25 cellular contexts compared by ENCODE assay signal in the genomic region with DNA sequence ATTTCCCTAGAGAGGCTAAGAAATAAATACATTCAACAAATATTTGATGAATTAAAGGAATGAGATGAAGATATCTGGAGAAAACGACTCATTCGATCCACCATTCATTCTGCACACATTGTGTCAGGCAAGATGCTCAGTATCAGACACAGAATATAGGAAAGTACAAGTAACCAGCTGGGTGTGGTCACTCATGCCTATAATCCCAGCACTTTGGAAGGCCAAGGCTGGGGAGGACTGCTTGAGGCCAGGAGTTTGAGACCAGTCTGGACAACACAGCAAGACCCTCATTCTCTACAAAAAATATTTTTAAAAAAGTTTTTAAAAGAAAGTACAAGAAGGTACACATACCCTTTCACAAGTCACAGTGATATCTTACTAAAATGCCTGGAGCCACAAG. TPM values are rescaled to one million over a fixed set of nuclear protein-coding genes. Genes with fewer than 3 reads are reported as not detected.
A peak's percentile ranks its signal among the peaks of the same experiment; 100 is the strongest.
DNase-seq lines count a peak whose midpoint lies in the region; ATAC-seq lines count a peak whose summit lies in the region.
"Had no signal": no experiment of that assay in that cellular context is flagged by ENCODE, and none has a peak within 500 bp of the region (broad histone marks: within the 10 kb centered on the region; RNA-seq: fewer than 3 reads in every experiment).

No MANE protein-coding gene starts in this region.

- H3K27me3 ChIP-seq in CD8-positive, alpha-beta memory T cell (ENCODE audit: insufficient read depth, low read length, poor library complexity, severe bottlenecking): no peaks in the 10 kb centered on the region
- no peaks in the 10 kb centered on the region for H3K27me3 ChIP-seq in naive thymus-derived CD4-positive, alpha-beta T cell (ENCODE audit: control insufficient read depth in 2 of 2, insufficient read depth in 2 of 2, low read length in 2 of 2)
- H3K27me3 ChIP-seq: adrenal gland, breast epithelium, MG63, uterus had no signal

- no peak for ATAC-seq in activated CD8-positive, alpha-beta memory T cell treated with anti-CD3 and anti-CD28 coated beads, Interleukin-2, amount 10 ng/mL, durations not matched to agents 7 days and 5 days
- no peak for ATAC-seq in activated CD8-positive, alpha-beta T cell treated with anti-CD3 and anti-CD28 coated beads, Interleukin-2, amount 10 ng/mL, durations not matched to agents 7 days and 5 days
- ATAC-seq in naive thymus-derived CD4-positive, alpha-beta T cell: no peak
- no peak for ATAC-seq in HG02798 (IDR thresholded peaks at IDR 0.05; ENCODE audit: poor library complexity, unreplicated experiment)
- ATAC-seq in left colon: no peak
- ATAC-seq: effector memory CD8-positive, alpha-beta T cell; esophagus mucosa; natural killer cell treated with Interleukin-12 subunit alpha and Interleukin-12 subunit beta and Interleukin-15 and Interleukin-18, amount 100 ng/mL, for 72 hours had no signal

- peaks cover 10% of the 10 kb centered on the region for H3K36me3 ChIP-seq in CD8-positive, alpha-beta memory T cell (ENCODE audit: insufficient read depth, low read length)
- H3K36me3 ChIP-seq in naive thymus-derived CD4-positive, alpha-beta T cell (ENCODE audit: control insufficient read depth in 2 of 3, insufficient read depth in 3 of 3, low read length in 3 of 3): peaks cover 8 to 55% (median 11%) of the 10 kb centered on the region in 3 experiments
- H3K36me3 ChIP-seq: breast epithelium, uterus had no signal

- intact Hi-C loops in naive thymus-derived CD4-positive, alpha-beta T cell (cut with micrococcal nuclease): no loop called here
- intact Hi-C loops in left colon (cut with DNase I, micrococcal nuclease): no loop called here

- no peaks in the 10 kb centered on the region for H3K4me1 ChIP-seq in CD8-positive, alpha-beta memory T cell (ENCODE audit: insufficient read depth, low read length)
- peaks cover 0 to 4% of the 10 kb centered on the region in 2 donors for H3K4me1 ChIP-seq in naive thymus-derived CD4-positive, alpha-beta T cell (ENCODE audit: control insufficient read depth in 2 of 2, insufficient read depth in 2 of 2, low read length in 2 of 2)
- H3K4me1 ChIP-seq: breast epithelium, left ventricle myocardium inferior, uterus had no signal

- H3K36me3 Mint-ChIP-seq in activated CD8-positive, alpha-beta memory T cell treated with anti-CD3 and anti-CD28 coated beads, Interleukin-2, amount 10 ng/mL, durations not matched to agents 7 days and 5 days: peaks cover 40% of the 10 kb centered on the region
- peaks cover 4 to 57% (median 15%) of the 10 kb centered on the region in 3 donors for H3K36me3 Mint-ChIP-seq in CD8-positive, alpha-beta memory T cell
- H3K36me3 Mint-ChIP-seq in activated CD8-positive, alpha-beta T cell treated with anti-CD3 and anti-CD28 coated beads, Interleukin-2, amount 10 ng/mL, durations not matched to agents 7 days and 5 days (ENCODE audit: low read depth): peaks cover 57% of the 10 kb centered on the region
- H3K36me3 Mint-ChIP-seq in naive thymus-derived CD4-positive, alpha-beta T cell: peaks cover 0 to 26% (median 17%) of the 10 kb centered on the region in 5 donors

- H3K4me3 Mint-ChIP-seq in activated CD8-positive, alpha-beta memory T cell treated with anti-CD3 and anti-CD28 coated beads, Interleukin-2, amount 10 ng/mL, durations not matched to agents 7 days and 5 days: no peak overlapping the region
- no peak overlapping the region for H3K4me3 Mint-ChIP-seq in CD8-positive, alpha-beta memory T cell
- H3K4me3 Mint-ChIP-seq in activated CD8-positive, alpha-beta T cell treated with anti-CD3 and anti-CD28 coated beads, Interleukin-2, amount 10 ng/mL, durations not matched to agents 7 days and 5 days: no peak overlapping the region
- H3K4me3 Mint-ChIP-seq in naive thymus-derived CD4-positive, alpha-beta T cell: no peak overlapping the region
- H3K4me3 Mint-ChIP-seq: CD14-positive monocyte; effector memory CD8-positive, alpha-beta T cell; H9; mesothelial cell of epicardium; natural killer cell treated with Interleukin-12 subunit alpha and Interleukin-12 subunit beta and Interleukin-15 and Interleukin-18, amount 100 ng/mL, for 72 hours had no signal

- POLR2A ChIA-PET in CD8-positive, alpha-beta memory T cell (lab: Charles Lee): no interaction called here
- POLR2A ChIA-PET in activated CD8-positive, alpha-beta T cell treated with anti-CD3 and anti-CD28 coated beads, Interleukin-2, amount 10 ng/mL, durations not matched to agents 7 days and 5 days (lab: Charles Lee): no interaction called here
- POLR2A ChIA-PET in naive thymus-derived CD4-positive, alpha-beta T cell (lab: Charles Lee): no interaction called here

- H3K9me3 Mint-ChIP-seq in activated CD8-positive, alpha-beta memory T cell treated with anti-CD3 and anti-CD28 coated beads, Interleukin-2, amount 10 ng/mL, durations not matched to agents 7 days and 5 days (ENCODE audit: low read depth): no peaks in the 10 kb centered on the region
- no peaks in the 10 kb centered on the region for H3K9me3 Mint-ChIP-seq in CD8-positive, alpha-beta memory T cell
- H3K9me3 Mint-ChIP-seq in activated CD8-positive, alpha-beta T cell treated with anti-CD3 and anti-CD28 coated beads, Interleukin-2, amount 10 ng/mL, durations not matched to agents 7 days and 5 days (ENCODE audit: insufficient read depth): no peaks in the 10 kb centered on the region
- no peaks in the 10 kb centered on the region for H3K9me3 Mint-ChIP-seq in naive thymus-derived CD4-positive, alpha-beta T cell
- H3K9me3 Mint-ChIP-seq: CD14-positive monocyte; effector memory CD8-positive, alpha-beta T cell; H9; mesothelial cell of epicardium; natural killer cell treated with Interleukin-12 subunit alpha and Interleukin-12 subunit beta and Interleukin-15 and Interleukin-18, amount 100 ng/mL, for 72 hours had no signal

- peak overlapping the region; percentile 3 for H3K27ac Mint-ChIP-seq in activated CD8-positive, alpha-beta memory T cell treated with anti-CD3 and anti-CD28 coated beads, Interleukin-2, amount 10 ng/mL, durations not matched to agents 7 days and 5 days
- H3K27ac Mint-ChIP-seq in CD8-positive, alpha-beta memory T cell: peak overlapping the region in 5 of 8 donors; percentile 37 to 64 (median 54)
- H3K27ac Mint-ChIP-seq in activated CD8-positive, alpha-beta T cell treated with anti-CD3 and anti-CD28 coated beads, Interleukin-2, amount 10 ng/mL, durations not matched to agents 7 days and 5 days: peak overlapping the region; percentile 30
- peak overlapping the region in 8 of 9 donors; percentile 2 to 75 (median 36) for H3K27ac Mint-ChIP-seq in naive thymus-derived CD4-positive, alpha-beta T cell
- H3K27ac Mint-ChIP-seq: mesothelial cell of epicardium had no signal

- H3K4me1 Mint-ChIP-seq in activated CD8-positive, alpha-beta memory T cell treated with anti-CD3 and anti-CD28 coated beads, Interleukin-2, amount 10 ng/mL, durations not matched to agents 7 days and 5 days: peaks cover 23% of the 10 kb centered on the region
- H3K4me1 Mint-ChIP-seq in CD8-positive, alpha-beta memory T cell: peaks cover 8 to 23% (median 20%) of the 10 kb centered on the region in 3 donors
- H3K4me1 Mint-ChIP-seq in activated CD8-positive, alpha-beta T cell treated with anti-CD3 and anti-CD28 coated beads, Interleukin-2, amount 10 ng/mL, durations not matched to agents 7 days and 5 days (ENCODE audit: low read depth): peaks cover 17% of the 10 kb centered on the region
- H3K4me1 Mint-ChIP-seq in naive thymus-derived CD4-positive, alpha-beta T cell: peaks cover 0 to 14% (median 10%) of the 10 kb centered on the region in 7 donors
- H3K4me1 Mint-ChIP-seq: H9, mesothelial cell of epicardium had no signal

- DNase-seq in activated CD8-positive, alpha-beta memory T cell treated with anti-CD3 and anti-CD28 coated beads, Interleukin-2, amount 10 ng/mL, durations not matched to agents 7 days and 5 days: no peak
- DNase-seq in activated CD8-positive, alpha-beta memory T cell treated with anti-CD3 and anti-CD28 coated beads for 24 hours: no peak
- DNase-seq in CD8-positive, alpha-beta memory T cell: no peak
- DNase-seq in activated CD8-positive, alpha-beta T cell treated with anti-CD3 and anti-CD28 coated beads, Interleukin-2, amount 10 ng/mL, durations not matched to agents 7 days and 5 days: no peak
- no peak for DNase-seq in naive thymus-derived CD4-positive, alpha-beta T cell
- DNase-seq in HuH-7 (ENCODE audit: low spot score) (no peak), left colon (no peak)
- DNase-seq: activated CD4-positive, alpha-beta T cell treated with anti-CD3 and anti-CD28 coated beads for 48 hours; effector memory CD8-positive, alpha-beta T cell; foreskin melanocyte; GDM1; H9; left ventricle myocardium inferior; MG63; NCI-H1436 treated with DMSO at 0.1 percent for 48 hours; NCI-H2171; NCI-H526; uterus had no signal

- no peaks in the 10 kb centered on the region for H3K9me3 ChIP-seq in CD8-positive, alpha-beta memory T cell (ENCODE audit: low read length)
- no peaks in the 10 kb centered on the region for H3K9me3 ChIP-seq in naive thymus-derived CD4-positive, alpha-beta T cell (ENCODE audit: control insufficient read depth in 2 of 3, low read length in 3 of 3)
- H3K9me3 ChIP-seq: adrenal gland, breast epithelium, left ventricle myocardium inferior, MG63, uterus had no signal

- H3K27me3 Mint-ChIP-seq in activated CD8-positive, alpha-beta memory T cell treated with anti-CD3 and anti-CD28 coated beads, Interleukin-2, amount 10 ng/mL, durations not matched to agents 7 days and 5 days: no peaks in the 10 kb centered on the region
- no peaks in the 10 kb centered on the region for H3K27me3 Mint-ChIP-seq in CD8-positive, alpha-beta memory T cell
- no peaks in the 10 kb centered on the region for H3K27me3 Mint-ChIP-seq in activated CD8-positive, alpha-beta T cell treated with anti-CD3 and anti-CD28 coated beads, Interleukin-2, amount 10 ng/mL, durations not matched to agents 7 days and 5 days (ENCODE audit: low read depth)
- H3K27me3 Mint-ChIP-seq in naive thymus-derived CD4-positive, alpha-beta T cell: no peaks in the 10 kb centered on the region
- H3K27me3 Mint-ChIP-seq: effector memory CD8-positive, alpha-beta T cell; natural killer cell treated with Interleukin-12 subunit alpha and Interleukin-12 subunit beta and Interleukin-15 and Interleukin-18, amount 100 ng/mL, for 72 hours had no signal

- H3K27ac ChIP-seq in CD8-positive, alpha-beta memory T cell (ENCODE audit: low read depth, low read length): no peak overlapping the region
- H3K27ac ChIP-seq in naive thymus-derived CD4-positive, alpha-beta T cell (ENCODE audit: low read depth, low read length): no peak overlapping the region
- H3K27ac ChIP-seq: adrenal gland, breast epithelium, left ventricle myocardium inferior, uterus had no signal

- no peak overlapping the region for H3K4me3 ChIP-seq in CD8-positive, alpha-beta memory T cell (ENCODE audit: low read length)
- H3K4me3 ChIP-seq in naive thymus-derived CD4-positive, alpha-beta T cell (ENCODE audit: low read length): no peak overlapping the region
- H3K4me3 ChIP-seq: adrenal gland, breast epithelium, left ventricle myocardium inferior, MG63, uterus had no signal

- CTCF ChIA-PET in activated CD8-positive, alpha-beta memory T cell treated with anti-CD3 and anti-CD28 coated beads, Interleukin-2, amount 10 ng/mL, durations not matched to agents 7 days and 5 days (lab: Charles Lee): no interaction called here
- CTCF ChIA-PET in CD8-positive, alpha-beta memory T cell (lab: Charles Lee): interaction anchor here (2.2 kb wide), 1 partner anchor 43 kb away, joined by 7 read pairs; no protein-coding TSS in a partner anchor
- CTCF ChIA-PET in activated CD8-positive, alpha-beta T cell treated with anti-CD3 and anti-CD28 coated beads, Interleukin-2, amount 10 ng/mL, durations not matched to agents 7 days and 5 days (lab: Charles Lee): no interaction called here
- CTCF ChIA-PET in naive thymus-derived CD4-positive, alpha-beta T cell (lab: Charles Lee): no interaction called here

RNA-seq across cellular contexts. Expression of a gene that starts 42.3 kb away (rescaled TPM):
- total RNA-seq in activated CD8-positive, alpha-beta memory T cell treated with anti-CD3 and anti-CD28 coated beads, Interleukin-2, amount 10 ng/mL, durations not matched to agents 7 days and 5 days: 10 to 100 TPM; 52.6 to 58.2 TPM
- total RNA-seq in CD8-positive, alpha-beta memory T cell: 10 to 100 TPM; 42.7 to 43.0 TPM
- polyA plus RNA-seq in CD8-positive, alpha-beta memory T cell: 108 TPM
- 10 to 100 TPM; 61.4 to 65.6 TPM for total RNA-seq in activated CD8-positive, alpha-beta T cell treated with anti-CD3 and anti-CD28 coated beads, Interleukin-2, amount 10 ng/mL, durations not matched to agents 7 days and 5 days
- total RNA-seq in naive thymus-derived CD4-positive, alpha-beta T cell: 100 to 1,000 TPM in 2 of 5 experiments, 10 to 100 TPM in 3; 65.5 to 142 (median 86.7) TPM
- polyA plus RNA-seq in naive thymus-derived CD4-positive, alpha-beta T cell: 100 to 1,000 TPM; 200 to 220 TPM
- 10 to 100 TPM; 13.5 to 15.5 TPM for total RNA-seq in left colon

RNA-seq across cellular contexts. Expression of a gene that starts 49.6 kb away (rescaled TPM):
- 10 to 100 TPM; 33.7 to 46.3 TPM for total RNA-seq in activated CD8-positive, alpha-beta memory T cell treated with anti-CD3 and anti-CD28 coated beads, Interleukin-2, amount 10 ng/mL, durations not matched to agents 7 days and 5 days
- 10 to 100 TPM; 25.5 to 27.8 TPM for total RNA-seq in CD8-positive, alpha-beta memory T cell
- polyA plus RNA-seq in CD8-positive, alpha-beta memory T cell: 2.3 TPM
- 10 to 100 TPM; 33.5 to 37.0 TPM for total RNA-seq in activated CD8-positive, alpha-beta T cell treated with anti-CD3 and anti-CD28 coated beads, Interleukin-2, amount 10 ng/mL, durations not matched to agents 7 days and 5 days
- total RNA-seq in naive thymus-derived CD4-positive, alpha-beta T cell: 10 to 100 TPM in 1 of 5 experiments, 1 to 10 TPM in 4; 3.5 to 22.1 (median 5.0) TPM
- polyA plus RNA-seq in naive thymus-derived CD4-positive, alpha-beta T cell: 1 to 10 TPM; 1.3 to 1.5 TPM
- total RNA-seq in left colon: 1 to 10 TPM; 2.0 to 3.7 TPM

Comparison
In these comparisons a context has a peak if more than half of its experiments do, and no peak if none do; other contexts are left out.
1. H3K27ac Mint-ChIP-seq: peak in every context shown above with its lines; median percentile 54 in CD8-positive, alpha-beta memory T cell; 36 in naive thymus-derived CD4-positive, alpha-beta T cell; 30 in activated CD8-positive, alpha-beta T cell treated with anti-CD3 and anti-CD28 coated beads, Interleukin-2, amount 10 ng/mL, durations not matched to agents 7 days and 5 days; 3 in activated CD8-positive, alpha-beta memory T cell treated with anti-CD3 and anti-CD28 coated beads, Interleukin-2, amount 10 ng/mL, durations not matched to agents 7 days and 5 days.